Comparison of ENCODE assay signal across 23 cellular contexts in the genomic region with DNA sequence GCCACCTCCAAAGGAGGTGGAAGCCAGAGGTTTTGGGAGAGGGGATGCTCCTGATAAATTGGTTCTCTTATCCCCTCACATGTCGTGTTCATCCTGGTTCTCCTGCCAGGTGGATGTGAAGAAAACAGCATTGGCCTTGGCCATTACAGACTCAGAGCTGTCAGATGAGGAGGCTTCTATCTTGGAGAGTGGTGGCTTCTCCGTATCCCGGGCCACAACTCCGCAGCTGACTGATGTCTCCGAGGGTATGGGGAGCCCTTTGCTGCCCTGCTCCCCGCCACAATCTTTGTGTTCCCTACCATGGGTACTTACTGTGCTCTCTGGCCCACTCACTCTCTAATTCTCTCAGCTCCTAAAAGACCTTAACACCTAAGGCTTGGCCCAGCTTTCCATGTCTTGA. TPM values are rescaled to one million over a fixed set of nuclear protein-coding genes. Genes with fewer than 3 reads are reported as not detected.
DNase-seq lines count a peak whose midpoint lies in the region; ATAC-seq and TF ChIP-seq lines count a peak whose summit lies in the region.
"Had no signal": no experiment of that assay in that cellular context is flagged by ENCODE, and none has a peak within 500 bp of the region (broad histone marks: within the 10 kb centered on the region; RNA-seq: fewer than 3 reads in every experiment).

No MANE protein-coding gene starts in this region.

- no peak for TF ChIP-seq CTCF in endothelial cell (IDR thresholded peaks at IDR 0.05; ENCODE audit: unreplicated experiment)
- TF ChIP-seq CTCF in type B pancreatic cell (conservative IDR thresholded peaks at IDR 0.05), result no peak

- H3K27ac Mint-ChIP-seq in activated naive CD4-positive, alpha-beta T cell treated with anti-CD3 and anti-CD28 coated beads for 36 hours, result peak overlapping the region; percentile 76
- H3K27ac Mint-ChIP-seq in activated naive CD4-positive, alpha-beta T cell treated with anti-CD3 and anti-CD28 coated beads, Interleukin-2, amount 50 U/mL, for 72 hours, result peak overlapping the region in 1 of 2 donors; percentile 93
- peak overlapping the region; percentile 76 for H3K27ac Mint-ChIP-seq in T-helper 17 cell
- H3K27ac Mint-ChIP-seq in endothelial cell (ENCODE audit: unreplicated experiment), result peak overlapping the region; percentile 65
- peak overlapping the region; percentile 83 to 86 for H3K27ac Mint-ChIP-seq in stimulated activated naive CD8-positive, alpha-beta T cell treated with anti-CD3 and anti-CD28 coated beads, Interleukin-15, amount 100 ng/mL, for 72 hours
- H3K27ac Mint-ChIP-seq in type B pancreatic cell, result no peak overlapping the region

- ATAC-seq in activated naive CD4-positive, alpha-beta T cell treated with anti-CD3 and anti-CD28 coated beads, Interleukin-2, amount 50 U/mL, for 72 hours, result no peak
- ATAC-seq in T-helper 17 cell, result no peak
- no peak for ATAC-seq in stimulated activated naive CD8-positive, alpha-beta T cell treated with anti-CD3 and anti-CD28 coated beads, Interleukin-15, amount 100 ng/mL, for 72 hours
- ATAC-seq: activated T-cell treated with anti-CD3 and anti-CD28 coated beads, Interleukin-2, amount 50 U/mL, for 4 hours; pancreas; right cardiac atrium; upper lobe of right lung had no signal

- DNase-seq in activated naive CD4-positive, alpha-beta T cell treated with anti-CD3 and anti-CD28 coated beads for 36 hours, result no peak
- DNase-seq in activated naive CD4-positive, alpha-beta T cell treated with anti-CD3 and anti-CD28 coated beads, Interleukin-2, amount 50 U/mL, for 72 hours (ENCODE audit: low spot score in 2 of 2), result no peak
- no peak for DNase-seq in T-helper 17 cell
- DNase-seq in endothelial cell (ENCODE audit: low spot score), result no peak
- no peak for DNase-seq in stimulated activated naive CD8-positive, alpha-beta T cell treated with anti-CD3 and anti-CD28 coated beads, Interleukin-15, amount 100 ng/mL, for 72 hours
- no peak for DNase-seq in type B pancreatic cell (ENCODE audit: extremely low spot score, unreplicated experiment)
- no peak for DNase-seq in C1 segment of cervical spinal cord (lab: John Stamatoyannopoulos, UW)
- DNase-seq: activated CD4-positive, alpha-beta T cell treated with anti-CD3 and anti-CD28 coated beads, Interleukin-2, amount 50 U/mL, for 4 hours; activated T-cell treated with anti-CD3 and anti-CD28 coated beads, Interleukin-2, amount 50 U/mL, for 4 hours; GDM1; H7; kidney glomerular epithelial cell; NCI-H1105 treated with DMSO at 0.1 percent for 48 hours; NCI-H2081; NCI-H345; PC-9; right cardiac atrium; SHP77; stimulated activated CD4-positive, alpha-beta T cell treated with anti-CD3 and anti-CD28 coated beads, Interleukin-12 subunit alpha, Interleukin-12 subunit beta, amount 100 ng/mL, for 4 hours; stimulated activated CD4-positive, alpha-beta T cell treated with anti-CD3 and anti-CD28 coated beads, Interleukin-4, amount 100 ng/mL, for 4 hours; upper lobe of right lung had no signal

- no peak overlapping the region for H3K4me3 Mint-ChIP-seq in activated naive CD4-positive, alpha-beta T cell treated with anti-CD3 and anti-CD28 coated beads for 36 hours
- H3K4me3 Mint-ChIP-seq in T-helper 17 cell (no peak overlapping the region), endothelial cell (ENCODE audit: unreplicated experiment) (no peak overlapping the region), type B pancreatic cell (no peak overlapping the region)
- peak overlapping the region in 1 of 2 donors; percentile 24 for H3K4me3 Mint-ChIP-seq in stimulated activated naive CD8-positive, alpha-beta T cell treated with anti-CD3 and anti-CD28 coated beads, Interleukin-15, amount 100 ng/mL, for 72 hours
- H3K4me3 Mint-ChIP-seq: activated T-cell treated with anti-CD3 and anti-CD28 coated beads, Interleukin-2, amount 50 U/mL, for 4 hours had no signal

- H3K27me3 Mint-ChIP-seq in activated naive CD4-positive, alpha-beta T cell treated with anti-CD3 and anti-CD28 coated beads for 36 hours (ENCODE audit: low read depth), result no peaks in the 10 kb centered on the region
- H3K27me3 Mint-ChIP-seq in T-helper 17 cell (no peaks in the 10 kb centered on the region), endothelial cell (ENCODE audit: unreplicated experiment) (peaks cover 17% of the 10 kb centered on the region), type B pancreatic cell (no peaks in the 10 kb centered on the region)
- H3K27me3 Mint-ChIP-seq in stimulated activated naive CD8-positive, alpha-beta T cell treated with anti-CD3 and anti-CD28 coated beads, Interleukin-15, amount 100 ng/mL, for 72 hours, result no peaks in the 10 kb centered on the region
- H3K27me3 Mint-ChIP-seq: IgD-negative memory B cell had no signal

- CTCF ChIA-PET in activated naive CD4-positive, alpha-beta T cell treated with anti-CD3 and anti-CD28 coated beads for 36 hours (lab: Charles Lee), result interaction anchor here (0.7 to 2.8 kb wide), 6 partner anchors 8 to 113 kb away, joined by 4 to 14 read pairs (median 6); a partner anchor contains a TSS

- H3K9me3 ChIP-seq in T-helper 17 cell (ENCODE audit: control insufficient read depth, low read length, poor library complexity, severe bottlenecking), result no peaks in the 10 kb centered on the region
- H3K9me3 ChIP-seq: pancreas, upper lobe of right lung had no signal

- H3K36me3 Mint-ChIP-seq in activated naive CD4-positive, alpha-beta T cell treated with anti-CD3 and anti-CD28 coated beads for 36 hours (ENCODE audit: low read depth), result peaks cover 30% of the 10 kb centered on the region
- H3K36me3 Mint-ChIP-seq in activated naive CD4-positive, alpha-beta T cell treated with anti-CD3 and anti-CD28 coated beads, Interleukin-2, amount 50 U/mL, for 72 hours, result peaks cover 30 to 50% of the 10 kb centered on the region in 2 donors
- peaks cover 2% of the 10 kb centered on the region for H3K36me3 Mint-ChIP-seq in T-helper 17 cell (ENCODE audit: low read depth)
- H3K36me3 Mint-ChIP-seq in endothelial cell (ENCODE audit: low read depth, unreplicated experiment), result peaks cover 41% of the 10 kb centered on the region
- peaks cover 14% of the 10 kb centered on the region for H3K36me3 Mint-ChIP-seq in type B pancreatic cell

- peaks cover 39% of the 10 kb centered on the region for H3K4me1 Mint-ChIP-seq in activated naive CD4-positive, alpha-beta T cell treated with anti-CD3 and anti-CD28 coated beads for 36 hours (ENCODE audit: low read depth)
- peaks cover 41% of the 10 kb centered on the region for H3K4me1 Mint-ChIP-seq in T-helper 17 cell
- H3K4me1 Mint-ChIP-seq in endothelial cell (ENCODE audit: unreplicated experiment), result peaks cover 29% of the 10 kb centered on the region
- peaks cover 55% of the 10 kb centered on the region for H3K4me1 Mint-ChIP-seq in stimulated activated naive CD8-positive, alpha-beta T cell treated with anti-CD3 and anti-CD28 coated beads, Interleukin-15, amount 100 ng/mL, for 72 hours
- peaks cover 13% of the 10 kb centered on the region for H3K4me1 Mint-ChIP-seq in type B pancreatic cell (ENCODE audit: unreplicated experiment)

- intact Hi-C loops in activated naive CD4-positive, alpha-beta T cell treated with anti-CD3 and anti-CD28 coated beads for 36 hours (cut with micrococcal nuclease), result no loop called here

- H3K9me3 Mint-ChIP-seq in activated naive CD4-positive, alpha-beta T cell treated with anti-CD3 and anti-CD28 coated beads for 36 hours, result no peaks in the 10 kb centered on the region
- H3K9me3 Mint-ChIP-seq in activated naive CD4-positive, alpha-beta T cell treated with anti-CD3 and anti-CD28 coated beads, Interleukin-2, amount 50 U/mL, for 72 hours, result no peaks in the 10 kb centered on the region
- H3K9me3 Mint-ChIP-seq in endothelial cell (ENCODE audit: unreplicated experiment) (no peaks in the 10 kb centered on the region), type B pancreatic cell (no peaks in the 10 kb centered on the region)
- H3K9me3 Mint-ChIP-seq in stimulated activated naive CD8-positive, alpha-beta T cell treated with anti-CD3 and anti-CD28 coated beads, Interleukin-15, amount 100 ng/mL, for 72 hours, result no peaks in the 10 kb centered on the region
- H3K9me3 Mint-ChIP-seq: activated T-cell treated with anti-CD3 and anti-CD28 coated beads, Interleukin-2, amount 50 U/mL, for 4 hours; IgD-negative memory B cell had no signal

RNA-seq across cellular contexts. Expression of a gene that starts 3.5 kb away (rescaled TPM):
- 10 to 100 TPM; 44.0 to 44.1 TPM for total RNA-seq in activated naive CD4-positive, alpha-beta T cell treated with anti-CD3 and anti-CD28 coated beads for 36 hours
- 100 to 1,000 TPM in 1 of 2 donors, 10 to 100 TPM in 1; 93.0 to 120 TPM for total RNA-seq in activated naive CD4-positive, alpha-beta T cell treated with anti-CD3 and anti-CD28 coated beads, Interleukin-2, amount 50 U/mL, for 72 hours
- total RNA-seq in T-helper 17 cell (10 to 100 TPM; 78.4 to 81.4 TPM), endothelial cell (ENCODE audit: unreplicated experiment) (90.6 TPM), type B pancreatic cell (ENCODE audit: low replicate concordance) (86.2 and 88.7 TPM in 2 replicates)

RNA-seq across cellular contexts. Expression of a gene that starts 4.8 kb away (rescaled TPM):
- 10 to 100 TPM; 27.0 to 31.4 TPM for total RNA-seq in activated naive CD4-positive, alpha-beta T cell treated with anti-CD3 and anti-CD28 coated beads for 36 hours
- total RNA-seq in activated naive CD4-positive, alpha-beta T cell treated with anti-CD3 and anti-CD28 coated beads, Interleukin-2, amount 50 U/mL, for 72 hours, result 10 to 100 TPM; 46.9 to 48.0 TPM
- total RNA-seq in T-helper 17 cell (10 to 100 TPM; 50.8 to 58.1 TPM), endothelial cell (ENCODE audit: unreplicated experiment) (47.1 TPM), type B pancreatic cell (ENCODE audit: low replicate concordance) (37.8 and 54.0 TPM in 2 replicates)

RNA-seq across cellular contexts. Expression of a gene that starts 11.7 kb away (rescaled TPM):
- total RNA-seq in activated naive CD4-positive, alpha-beta T cell treated with anti-CD3 and anti-CD28 coated beads for 36 hours, result under 1 TPM; 0.84 to 0.95 TPM
- 1 to 10 TPM; 1.5 to 2.8 TPM for total RNA-seq in activated naive CD4-positive, alpha-beta T cell treated with anti-CD3 and anti-CD28 coated beads, Interleukin-2, amount 50 U/mL, for 72 hours
- total RNA-seq in T-helper 17 cell, result 1 to 10 TPM in 1 of 2 donors, under 1 TPM in 1; 0.65 to 1.0 TPM
- total RNA-seq in endothelial cell (ENCODE audit: unreplicated experiment), result 1.7 TPM
- 5.5 and 6.1 TPM in 2 replicates for total RNA-seq in type B pancreatic cell (ENCODE audit: low replicate concordance)
- total RNA-seq: H7 had no signal

RNA-seq across cellular contexts. Expression of a gene that starts 20.9 kb away (rescaled TPM):
- total RNA-seq in activated naive CD4-positive, alpha-beta T cell treated with anti-CD3 and anti-CD28 coated beads for 36 hours, result 10 to 100 TPM; 24.4 to 26.6 TPM
- 10 to 100 TPM; 20.9 to 25.0 TPM for total RNA-seq in activated naive CD4-positive, alpha-beta T cell treated with anti-CD3 and anti-CD28 coated beads, Interleukin-2, amount 50 U/mL, for 72 hours
- total RNA-seq in T-helper 17 cell, result 10 to 100 TPM; 11.8 to 15.2 TPM
- 11.1 TPM for total RNA-seq in endothelial cell (ENCODE audit: unreplicated experiment)
- 17.9 and 19.6 TPM in 2 replicates for total RNA-seq in type B pancreatic cell (ENCODE audit: low replicate concordance)

RNA-seq across cellular contexts. Expression of a gene that starts 25.1 kb away (rescaled TPM):
- 10 to 100 TPM; 32.6 to 33.6 TPM for total RNA-seq in activated naive CD4-positive, alpha-beta T cell treated with anti-CD3 and anti-CD28 coated beads for 36 hours
- 10 to 100 TPM; 25.6 to 66.5 TPM for total RNA-seq in activated naive CD4-positive, alpha-beta T cell treated with anti-CD3 and anti-CD28 coated beads, Interleukin-2, amount 50 U/mL, for 72 hours
- total RNA-seq in T-helper 17 cell (10 to 100 TPM; 65.3 to 71.1 TPM), endothelial cell (ENCODE audit: unreplicated experiment) (39.7 TPM), type B pancreatic cell (ENCODE audit: low replicate concordance) (25.9 and 28.2 TPM in 2 replicates)
